In genomic region chr17:2178798-2179505, GRCh38 we compare ENCODE assay signal across 10 cellular contexts.
DNase-seq lines count a peak whose midpoint lies in the region; ATAC-seq and TF ChIP-seq lines count a peak whose summit lies in the region.
"Had no signal": no experiment of that assay in that cellular context is flagged by ENCODE, and none has a peak within 500 bp of the region (broad histone marks: within the 10 kb centered on the region; RNA-seq: fewer than 3 reads in every experiment).

No MANE protein-coding gene starts in this region.

- H3K27me3 ChIP-seq in ovary (no peaks in the 10 kb centered on the region), upper lobe of left lung (no peaks in the 10 kb centered on the region)

- H3K4me3 ChIP-seq in ovary (no peak overlapping the region), upper lobe of left lung (no peak overlapping the region)
- H3K4me3 ChIP-seq: K562 had no signal

- H3K27ac ChIP-seq in ovary (peak overlapping the region; percentile 66 to 85), upper lobe of left lung (peak overlapping the region; percentile 45 to 82 (median 63))

- no peaks in the 10 kb centered on the region for H3K36me3 ChIP-seq in ovary
- H3K36me3 ChIP-seq in upper lobe of left lung, result no peaks in the 10 kb centered on the region

- WGBS in ovary, 3 donors, result 29 to 31% (median 29%) methylated on average over 15 of the region's 15 CpGs
- 16 to 36% methylated on average over 5 to 15 of the region's 15 CpGs for WGBS in upper lobe of left lung, 2 donors

- intact Hi-C loops in left ventricle myocardium superior (cut with micrococcal nuclease) (no loop called here), ovary (cut with DNase I) (loop anchor here (2.0 to 10.0 kb wide), 6 partner anchors 33 to 126 kb away; partner anchors contain the start of gene HIC1 (in 3 of the 4))

- ATAC-seq in left ventricle myocardium superior (peak; percentile 28), upper lobe of left lung (ENCODE audit: low FRiP score in 2 of 2) (no peak), HG02798 (IDR thresholded peaks at IDR 0.05; ENCODE audit: poor library complexity, unreplicated experiment) (no peak)
- ATAC-seq: K562 had no signal

- H3K4me1 ChIP-seq in ovary (ENCODE audit: insufficient read depth), result peaks cover 70% of the 10 kb centered on the region
- H3K4me1 ChIP-seq in upper lobe of left lung, result peaks cover 76 to 87% (median 81%) of the 10 kb centered on the region in 4 donors

- TF ChIP-seq POLR2A in ovary (IDR thresholded peaks at IDR 0.05) (no peak), upper lobe of left lung (IDR thresholded peaks at IDR 0.05) (no peak)

- TF ChIP-seq CTCF in ovary (IDR thresholded peaks at IDR 0.05) (no peak), upper lobe of left lung (IDR thresholded peaks at IDR 0.05) (no peak)

- DNase-seq in brain pericyte (ENCODE audit: low read depth, low spot score) (peak; percentile 76), left ventricle myocardium superior (peak; percentile 69), ovary (peak in 3 of 5 donors; percentile 50 to 61 (median 54)), upper lobe of left lung (peak in 1 of 2 donors; percentile 31), DMS 273 treated with DMSO at 0.1 percent for 48 hours (lab: John Stamatoyannopoulos, UW) (no peak), NCI-H69 (lab: John Stamatoyannopoulos, UW) (no peak), SW480 (ENCODE audit: low spot score) (no peak)
- DNase-seq: activated T-cell treated with anti-CD3 and anti-CD28 coated beads, Interleukin-2, amount 50 U/mL, for 1 hour had no signal

- TF ChIP-seq EP300 in ovary (IDR thresholded peaks at IDR 0.05), result no peak
- no peak for TF ChIP-seq EP300 in upper lobe of left lung (IDR thresholded peaks at IDR 0.05)

- no peaks in the 10 kb centered on the region for H3K9me3 ChIP-seq in ovary
- no peaks in the 10 kb centered on the region for H3K9me3 ChIP-seq in upper lobe of left lung

Comparison
In these comparisons a context has a peak if more than half of its experiments do, and no peak if none do; other contexts are left out.
1. DNase-seq: peak in brain pericyte (single experiment), left ventricle myocardium superior (single experiment) and ovary (3 of 5); none in DMS 273 treated with DMSO at 0.1 percent for 48 hours (single experiment), NCI-H69 (single experiment) and SW480 (single experiment).